ENCODE assay signal across 28 cellular contexts in genomic region chr3:45944830-45945620, GRCh38. TPM values are rescaled to one million over a fixed set of nuclear protein-coding genes. Genes with fewer than 3 reads are reported as not detected.
A peak's percentile ranks its signal among the peaks of the same experiment; 100 is the strongest.
DNase-seq lines count a peak whose midpoint lies in the region; ATAC-seq and TF ChIP-seq lines count a peak whose summit lies in the region.
"Had no signal": no experiment of that assay in that cellular context is flagged by ENCODE, and none has a peak within 500 bp of the region (broad histone marks: within the 10 kb centered on the region; RNA-seq: fewer than 3 reads in every experiment).

No MANE protein-coding gene starts in this region.

- H3K27ac ChIP-seq in upper lobe of right lung: peak overlapping the region; percentile 30
- H3K27ac ChIP-seq: body of pancreas, colonic mucosa, parathyroid adenoma, uterus, WERI-Rb-1 had no signal

- no peaks in the 10 kb centered on the region for H3K9me3 Mint-ChIP-seq in activated T-cell treated with anti-CD3 and anti-CD28 coated beads, Interleukin-2, amount 50 U/mL, for 4 hours
- peaks cover 2% of the 10 kb centered on the region for H3K9me3 Mint-ChIP-seq in activated CD4-positive, alpha-beta memory T cell treated with anti-CD3 and anti-CD28 coated beads, Interleukin-2, amount 10 ng/mL, durations not matched to agents 7 days and 5 days
- H3K9me3 Mint-ChIP-seq in memory B cell: no peaks in the 10 kb centered on the region
- H3K9me3 Mint-ChIP-seq: naive thymus-derived CD8-positive, alpha-beta T cell had no signal

- peaks cover 15% of the 10 kb centered on the region for H3K4me1 ChIP-seq in upper lobe of right lung
- H3K4me1 ChIP-seq: body of pancreas, colonic mucosa, parathyroid adenoma had no signal

- no peak for DNase-seq in activated T-cell treated with anti-CD3 and anti-CD28 coated beads, Interleukin-2, amount 50 U/mL, for 4 hours
- DNase-seq in activated T-cell treated with anti-CD3 and anti-CD28 coated beads, Interleukin-2, amount 50 U/mL, for 1 hour: no peak
- no peak for DNase-seq in activated CD4-positive, alpha-beta memory T cell treated with anti-CD3 and anti-CD28 coated beads, Interleukin-2, amount 10 ng/mL, durations not matched to agents 7 days and 5 days
- DNase-seq in memory B cell (ENCODE audit: low spot score in 2 of 2): no peak
- DNase-seq in upper lobe of right lung: no peak
- DNase-seq in HT-29 (ENCODE audit: low spot score): no peak
- DNase-seq in kidney glomerular epithelial cell (lab: John Stamatoyannopoulos, UW): no peak
- no peak for DNase-seq in NCI-H187 (lab: John Stamatoyannopoulos, UW)
- DNase-seq: colonic mucosa; DMS79 treated with DMSO at 0.1 percent for 48 hours; H7; hippocampal formation; NCI-H1436; NCI-H2171; NCI-H69; SHP77; stimulated activated CD4-positive, alpha-beta T cell treated with anti-CD3 and anti-CD28 coated beads, Interleukin-4, amount 100 ng/mL, for 4 hours; substantia nigra; uterus; WERI-Rb-1 had no signal

- H3K4me3 ChIP-seq in upper lobe of right lung: peak overlapping the region; percentile 17
- H3K4me3 ChIP-seq: body of pancreas, colonic mucosa, uterus had no signal

- H3K9me3 ChIP-seq in upper lobe of right lung: no peaks in the 10 kb centered on the region
- H3K9me3 ChIP-seq: body of pancreas, colonic mucosa, uterus had no signal

- ATAC-seq in activated T-cell treated with anti-CD3 and anti-CD28 coated beads, Interleukin-2, amount 50 U/mL, for 4 hours: no peak
- no peak for ATAC-seq in memory B cell (ENCODE audit: low read depth)
- ATAC-seq in upper lobe of right lung: no peak
- ATAC-seq: activated naive CD4-positive, alpha-beta T cell treated with anti-CD3 and anti-CD28 coated beads, Interleukin-2, amount 50 U/mL, for 72 hours; body of pancreas; naive thymus-derived CD8-positive, alpha-beta T cell had no signal

- H3K4me1 Mint-ChIP-seq in activated T-cell treated with anti-CD3 and anti-CD28 coated beads, Interleukin-2, amount 50 U/mL, for 4 hours (ENCODE audit: low read depth): peaks cover 71% of the 10 kb centered on the region
- peaks cover 90% of the 10 kb centered on the region for H3K4me1 Mint-ChIP-seq in activated CD4-positive, alpha-beta memory T cell treated with anti-CD3 and anti-CD28 coated beads, Interleukin-2, amount 10 ng/mL, durations not matched to agents 7 days and 5 days
- no peaks in the 10 kb centered on the region for H3K4me1 Mint-ChIP-seq in memory B cell

- POLR2A ChIA-PET in activated CD4-positive, alpha-beta memory T cell treated with anti-CD3 and anti-CD28 coated beads, Interleukin-2, amount 10 ng/mL, durations not matched to agents 7 days and 5 days (lab: Charles Lee): interaction anchor here (0.7 to 6.6 kb wide), 15 partner anchors 12 to 425 kb away, joined by 3 to 46 read pairs (median 4); partner anchors contain the start of genes CCR5 and FYCO1

- H3K36me3 ChIP-seq in upper lobe of right lung: peaks cover 46% of the 10 kb centered on the region
- H3K36me3 ChIP-seq: colonic mucosa, uterus had no signal

- H3K36me3 Mint-ChIP-seq in activated T-cell treated with anti-CD3 and anti-CD28 coated beads, Interleukin-2, amount 50 U/mL, for 4 hours (ENCODE audit: insufficient read depth): peaks cover 38% of the 10 kb centered on the region
- peaks cover 89% of the 10 kb centered on the region for H3K36me3 Mint-ChIP-seq in activated CD4-positive, alpha-beta memory T cell treated with anti-CD3 and anti-CD28 coated beads, Interleukin-2, amount 10 ng/mL, durations not matched to agents 7 days and 5 days (ENCODE audit: low read depth)
- peaks cover 28% of the 10 kb centered on the region for H3K36me3 Mint-ChIP-seq in memory B cell

- peak overlapping the region; percentile 90 for H3K27ac Mint-ChIP-seq in activated CD4-positive, alpha-beta memory T cell treated with anti-CD3 and anti-CD28 coated beads, Interleukin-2, amount 10 ng/mL, durations not matched to agents 7 days and 5 days
- H3K27ac Mint-ChIP-seq in memory B cell: peak overlapping the region; percentile 71
- H3K27ac Mint-ChIP-seq: activated naive CD4-positive, alpha-beta T cell treated with anti-CD3 and anti-CD28 coated beads, Interleukin-2, amount 50 U/mL, for 72 hours had no signal

- no peak for TF ChIP-seq CTCF in upper lobe of right lung (IDR thresholded peaks at IDR 0.05)

- no peaks in the 10 kb centered on the region for H3K27me3 Mint-ChIP-seq in activated T-cell treated with anti-CD3 and anti-CD28 coated beads, Interleukin-2, amount 50 U/mL, for 4 hours (ENCODE audit: low read depth)
- H3K27me3 Mint-ChIP-seq in activated CD4-positive, alpha-beta memory T cell treated with anti-CD3 and anti-CD28 coated beads, Interleukin-2, amount 10 ng/mL, durations not matched to agents 7 days and 5 days: no peaks in the 10 kb centered on the region
- H3K27me3 Mint-ChIP-seq in memory B cell: no peaks in the 10 kb centered on the region
- H3K27me3 Mint-ChIP-seq: naive thymus-derived CD8-positive, alpha-beta T cell had no signal

- CTCF ChIA-PET in activated CD4-positive, alpha-beta memory T cell treated with anti-CD3 and anti-CD28 coated beads, Interleukin-2, amount 10 ng/mL, durations not matched to agents 7 days and 5 days (lab: Charles Lee): interaction anchor here (0.9 to 7.1 kb wide), 2 partner anchors 133 to 424 kb away, joined by 3 to 94 read pairs; no protein-coding TSS in a partner anchor

- intact Hi-C loops in upper lobe of right lung (cut with DNase I): no loop called here

- H3K27me3 ChIP-seq in upper lobe of right lung: no peaks in the 10 kb centered on the region
- H3K27me3 ChIP-seq: body of pancreas, colonic mucosa, uterus had no signal

- H3K4me3 Mint-ChIP-seq in activated T-cell treated with anti-CD3 and anti-CD28 coated beads, Interleukin-2, amount 50 U/mL, for 4 hours: peak overlapping the region; percentile 35
- H3K4me3 Mint-ChIP-seq in activated CD4-positive, alpha-beta memory T cell treated with anti-CD3 and anti-CD28 coated beads, Interleukin-2, amount 10 ng/mL, durations not matched to agents 7 days and 5 days: peak overlapping the region; percentile 74
- H3K4me3 Mint-ChIP-seq in memory B cell: no peak overlapping the region

RNA-seq across cellular contexts. Expression of gene CXCR6, which starts 1.8 kb away (rescaled TPM):
- 1 to 10 TPM; 1.4 to 2.6 (median 1.6) TPM for total RNA-seq in activated T-cell treated with anti-CD3 and anti-CD28 coated beads, Interleukin-2, amount 50 U/mL, for 4 hours
- total RNA-seq in activated CD4-positive, alpha-beta memory T cell treated with anti-CD3 and anti-CD28 coated beads, Interleukin-2, amount 10 ng/mL, durations not matched to agents 7 days and 5 days: 10 to 100 TPM; 53.8 to 58.8 TPM
- total RNA-seq in upper lobe of right lung: 4.7 TPM
- total RNA-seq in HT-29 (2014; rRNA removed; shearing (Covaris generic)): not detected in 2 replicates
- total RNA-seq: endothelial cell of umbilical vein, H7, lung microvascular endothelial cell, M059J, OCI-LY7 had no signal

RNA-seq across cellular contexts. Expression of gene FYCO1, which starts 50.6 kb away (rescaled TPM):
- total RNA-seq in activated T-cell treated with anti-CD3 and anti-CD28 coated beads, Interleukin-2, amount 50 U/mL, for 4 hours: 1 to 10 TPM; 9.3 to 9.9 (median 9.8) TPM
- total RNA-seq in activated CD4-positive, alpha-beta memory T cell treated with anti-CD3 and anti-CD28 coated beads, Interleukin-2, amount 10 ng/mL, durations not matched to agents 7 days and 5 days: 10 to 100 TPM; 21.7 to 22.6 TPM
- total RNA-seq in upper lobe of right lung: 47.3 TPM
- 8.5 and 9.7 TPM in 2 replicates for total RNA-seq in HT-29 (2014; rRNA removed; shearing (Covaris generic))

RNA-seq across cellular contexts. Expression of gene CCR9, which starts 58.7 kb away (rescaled TPM):
- total RNA-seq in activated T-cell treated with anti-CD3 and anti-CD28 coated beads, Interleukin-2, amount 50 U/mL, for 4 hours: not detected
- total RNA-seq in activated CD4-positive, alpha-beta memory T cell treated with anti-CD3 and anti-CD28 coated beads, Interleukin-2, amount 10 ng/mL, durations not matched to agents 7 days and 5 days: under 1 TPM; 0.28 TPM
- not detected for total RNA-seq in upper lobe of right lung
- total RNA-seq in HT-29 (2014; rRNA removed; shearing (Covaris generic)): not detected in 2 replicates
- total RNA-seq: activated naive CD4-positive, alpha-beta T cell treated with anti-CD3 and anti-CD28 coated beads, Interleukin-2, amount 50 U/mL, for 72 hours; body of pancreas; endothelial cell of umbilical vein; H7; lung microvascular endothelial cell; M059J had no signal
